In the genomic region with DNA sequence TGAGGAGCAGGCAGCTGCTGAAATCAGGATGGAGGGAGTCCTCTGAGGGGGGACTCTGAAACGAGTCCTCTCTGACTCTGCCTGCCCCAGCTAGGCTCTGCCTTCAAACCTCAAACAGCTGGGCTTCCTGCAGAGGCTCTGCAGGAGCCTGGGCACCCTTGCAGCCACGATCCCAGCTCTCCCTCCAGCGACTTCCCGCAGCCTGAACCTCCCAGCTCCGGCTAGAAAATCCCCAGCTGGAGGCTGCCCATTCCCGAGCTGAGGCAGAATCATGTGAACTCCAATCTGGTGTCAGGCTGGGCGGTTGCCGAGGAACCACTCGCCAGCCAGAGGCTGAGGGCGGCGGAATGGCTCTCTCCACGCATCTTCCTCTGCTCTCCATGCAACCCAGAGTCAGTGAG, we compare ENCODE assay signal across 9 cellular contexts. TPM values are rescaled to one million over a fixed set of nuclear protein-coding genes. Genes with fewer than 3 reads are reported as not detected.
DNase-seq lines count a peak whose midpoint lies in the region; ATAC-seq, FAIRE-seq and TF ChIP-seq lines count a peak whose summit lies in the region.
"Had no signal": no experiment of that assay in that cellular context is flagged by ENCODE, and none has a peak within 500 bp of the region (broad histone marks: within the 10 kb centered on the region; RNA-seq: fewer than 3 reads in every experiment).

A gene with protein sequence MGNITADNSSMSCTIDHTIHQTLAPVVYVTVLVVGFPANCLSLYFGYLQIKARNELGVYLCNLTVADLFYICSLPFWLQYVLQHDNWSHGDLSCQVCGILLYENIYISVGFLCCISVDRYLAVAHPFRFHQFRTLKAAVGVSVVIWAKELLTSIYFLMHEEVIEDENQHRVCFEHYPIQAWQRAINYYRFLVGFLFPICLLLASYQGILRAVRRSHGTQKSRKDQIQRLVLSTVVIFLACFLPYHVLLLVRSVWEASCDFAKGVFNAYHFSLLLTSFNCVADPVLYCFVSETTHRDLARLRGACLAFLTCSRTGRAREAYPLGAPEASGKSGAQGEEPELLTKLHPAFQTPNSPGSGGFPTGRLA (minus strand): TSS at position 204 of the 401 bp plus-strand sequence. CDS start 9,654 bp downstream, outside the sequence.

- peak within 1 kb of the TSS; percentile 77 for H2AFZ ChIP-seq in ACC112 (ENCODE audit: low read length, unreplicated experiment)

- no peaks in the 10 kb centered on the region for H3K27me3 ChIP-seq in ACC112 (ENCODE audit: insufficient read depth, low read length)
- H3K27me3 ChIP-seq: adrenal gland had no signal

- peaks cover 26% of the 10 kb centered on the region for H3K4me1 ChIP-seq in ACC112 (ENCODE audit: control insufficient read depth, insufficient read depth, low read length, unreplicated experiment)
- H3K4me1 ChIP-seq: adrenal gland had no signal

- peaks cover 60% of the 10 kb centered on the region for H3K36me3 Mint-ChIP-seq in effector memory CD8-positive, alpha-beta T cell (ENCODE audit: insufficient read depth)

- peak within 1 kb of the TSS; percentile 91 to 94 for H3K27ac Mint-ChIP-seq in effector memory CD8-positive, alpha-beta T cell

- DNase-seq in GM12892 (ENCODE audit: insufficient read length) (no peak), SK-N-DZ (ENCODE audit: low spot score) (peak; percentile 13), middle frontal gyrus (ENCODE audit: extremely low spot score, low spot score) (peak; percentile 42), T-helper 9 cell (no peak), NCI-H2196 treated with DMSO at 0.1 percent for 48 hours (lab: John Stamatoyannopoulos, UW; ENCODE audit: unreplicated experiment) (no peak)
- peak in 1 of 3 experiments; percentile 26 for DNase-seq in effector memory CD8-positive, alpha-beta T cell

- H3K36me3 ChIP-seq in ACC112 (ENCODE audit: insufficient read depth, low read length) = no peaks in the 10 kb centered on the region
- H3K36me3 ChIP-seq: adrenal gland had no signal

- no peak for TF ChIP-seq POLR2A in GM12892 (IDR thresholded peaks at IDR 0.05; ENCODE audit: low read depth, low read length)

- FAIRE-seq in GM12892 (lab: Jason Lieb, UNC) = peak; percentile 36

- no peaks in the 10 kb centered on the region for H3K9me3 Mint-ChIP-seq in effector memory CD8-positive, alpha-beta T cell

- H3K79me2 ChIP-seq in ACC112 (ENCODE audit: control insufficient read depth, insufficient read depth, low read length, unreplicated experiment) = no peaks in the 10 kb centered on the region

- peaks cover 80 to 81% of the 10 kb centered on the region in 2 donors for H3K4me1 Mint-ChIP-seq in effector memory CD8-positive, alpha-beta T cell (ENCODE audit: low read depth in 2 of 2)

- ATAC-seq in effector memory CD8-positive, alpha-beta T cell (replicated peaks) = peak; percentile 11
- ATAC-seq in GM18858 (IDR thresholded peaks at IDR 0.05; ENCODE audit: unreplicated experiment) = no peak

- peak within 1 kb of the TSS; percentile 90 for H3K27ac ChIP-seq in ACC112 (ENCODE audit: low read depth, low read length)

- peak within 1 kb of the TSS; percentile 86 to 89 for H3K4me3 Mint-ChIP-seq in effector memory CD8-positive, alpha-beta T cell

- H3K27me3 Mint-ChIP-seq in effector memory CD8-positive, alpha-beta T cell = no peaks in the 10 kb centered on the region

- H3K4me3 ChIP-seq in ACC112 (ENCODE audit: low read depth, low read length) = peak within 1 kb of the TSS; percentile 64
- H3K4me3 ChIP-seq: adrenal gland had no signal

RNA-seq across cellular contexts. Expression of the gene that starts here (rescaled TPM):
- 1.3 TPM for polyA plus RNA-seq in GM12892 (2012; ENCODE audit: missing spikeins)
- polyA plus RNA-seq in SK-N-DZ (2014; cell fraction: cytosol; rRNA removed) = 0.07 TPM in 1 of 2 replicates, not detected in the other
- polyA plus RNA-seq in SK-N-DZ (2014; cell fraction: nucleus; rRNA removed) = not detected in 2 replicates

Comparison
In these comparisons a context has a peak if more than half of its experiments do, and no peak if none do; other contexts are left out.
1. DNase-seq: peak in SK-N-DZ (single experiment) and middle frontal gyrus (single experiment); none in GM12892 (single experiment), T-helper 9 cell (single experiment) and NCI-H2196 treated with DMSO at 0.1 percent for 48 hours (single experiment).